In the genomic region with DNA sequence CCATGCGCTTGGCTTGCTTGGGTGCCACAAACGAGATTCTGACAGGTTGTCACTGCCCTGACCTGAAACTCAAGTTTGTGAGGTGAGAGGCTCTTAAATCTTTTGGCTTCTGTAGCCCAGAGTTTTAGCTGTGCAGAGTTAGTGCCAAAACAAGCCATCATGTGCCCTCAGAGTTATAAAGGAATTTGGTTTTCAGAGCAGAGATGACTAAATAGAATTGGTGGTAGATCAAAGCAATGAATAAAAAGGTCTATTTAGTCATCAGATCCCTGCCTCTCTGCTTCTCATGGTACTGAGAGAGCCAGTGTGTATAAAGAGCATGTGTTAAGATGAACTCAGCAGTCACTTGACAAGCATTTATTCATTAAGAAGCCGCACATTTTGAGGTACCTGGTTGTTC, we compare ENCODE assay signal across 17 cellular contexts.
DNase-seq lines count a peak whose midpoint lies in the region; ATAC-seq and TF ChIP-seq lines count a peak whose summit lies in the region.
"Had no signal": no experiment of that assay in that cellular context is flagged by ENCODE, and none has a peak within 500 bp of the region (broad histone marks: within the 10 kb centered on the region; RNA-seq: fewer than 3 reads in every experiment).

No MANE protein-coding gene starts in this region.

- H3K4me3 Mint-ChIP-seq in endodermal cell: no peak overlapping the region

- H3K4me1 Mint-ChIP-seq in endodermal cell: peaks cover 5% of the 10 kb centered on the region

- ATAC-seq in HCT116: peak; percentile 41; the same call in 1 of the 2 replicates
- peak; percentile 71 for ATAC-seq in left ventricle myocardium superior
- no peak for ATAC-seq in HG03025 (IDR thresholded peaks at IDR 0.05; ENCODE audit: low FRiP score, unreplicated experiment)

- peak; percentile 91 for DNase-seq in A172 (ENCODE audit: low spot score)
- no peak for DNase-seq in HCT116 (ENCODE audit: low read depth, low spot score)
- DNase-seq in astrocyte of the cerebellum (ENCODE audit: low read depth): peak; percentile 65
- DNase-seq in left ventricle myocardium superior: no peak
- DNase-seq in activated CD4-positive, alpha-beta T cell treated with anti-CD3 and anti-CD28 coated beads for 4 hours: no peak
- no peak for DNase-seq in endodermal cell
- DNase-seq in DMS53 (lab: John Stamatoyannopoulos, UW): no peak
- DNase-seq: activated CD4-positive, alpha-beta T cell treated with anti-CD3 and anti-CD28 coated beads, Interleukin-2, amount 50 U/mL, for 4 hours; activated gamma-delta T cell; erythroblast; KBM-7; NCI-H510A; RPMI8226; T1000; transverse colon had no signal

- no peak overlapping the region for H3K4me3 ChIP-seq in HCT116 (replicated peaks in 1 of 2; ENCODE audit: low read depth in 1 of 2, low read length in 2 of 2)
- no peak overlapping the region for H3K4me3 ChIP-seq in astrocyte of the cerebellum (ENCODE audit: low read depth, low read length)
- H3K4me3 ChIP-seq in endodermal cell (ENCODE audit: low read length): no peak overlapping the region
- H3K4me3 ChIP-seq: transverse colon had no signal

- in situ Hi-C loops in astrocyte of the cerebellum (cut with HindIII; ENCODE audit: low sequenced_read_pairs): no loop called here

- WGBS in endodermal cell (ENCODE audit: insufficient coverage in 1 of 2, insufficient read length in 1 of 2), 2 experiments: 91 to 100% methylated on average over 3 of the region's 3 CpGs

- TF ChIP-seq RAD21 in HCT116 (IDR thresholded peaks at IDR 0.05; ENCODE audit: low read depth): no peak

- H3K9me3 ChIP-seq in HCT116 (ENCODE audit: control insufficient read depth in 1 of 2, insufficient read depth in 1 of 2, low read depth in 1 of 2, low read length in 2 of 2): no peaks in the 10 kb centered on the region
- no peaks in the 10 kb centered on the region for H3K9me3 ChIP-seq in endodermal cell (ENCODE audit: control insufficient read depth, low read length)
- H3K9me3 ChIP-seq: transverse colon had no signal

- no peaks in the 10 kb centered on the region for H3K79me2 ChIP-seq in HCT116 (ENCODE audit: insufficient read depth, low read length)
- H3K79me2 ChIP-seq: parathyroid adenoma had no signal

- RAD21 ChIA-PET in HCT116 (lab: Charles Lee; ENCODE audit: low non-redundant PET in 1 of 2, low total read pairs in 2 of 2, uncharacterized antibody in 2 of 2, unreplicated experiment in 2 of 2): interaction anchor here (0.6 to 0.7 kb wide), 2 partner anchors 138 to 501 kb away, joined by 3 to 6 read pairs; no protein-coding TSS in a partner anchor

- H2AFZ ChIP-seq in HCT116 (ENCODE audit: low read depth, low read length, poor library complexity, severe bottlenecking): peak overlapping the region; percentile 75
- H2AFZ ChIP-seq: parathyroid adenoma had no signal

- H3K9me2 ChIP-seq in HCT116 (ENCODE audit: insufficient read depth): no peaks in the 10 kb centered on the region

- H3K36me3 ChIP-seq in HCT116 (ENCODE audit: control insufficient read depth in 1 of 2, insufficient read depth in 2 of 2, low read length in 2 of 2): no peaks in the 10 kb centered on the region
- no peaks in the 10 kb centered on the region for H3K36me3 ChIP-seq in endodermal cell (ENCODE audit: control insufficient read depth, insufficient read depth, low read length)
- H3K36me3 ChIP-seq: transverse colon had no signal

- POLR2A ChIA-PET in HCT116 (lab: Charles Lee): no interaction called here

- BruUV-seq in HCT116 (replicated peaks; lab: Mats Ljungman, UMichigan): no TSS peak

- H3K27me3 ChIP-seq in HCT116 (ENCODE audit: insufficient read depth, low read length): no peaks in the 10 kb centered on the region
- H3K27me3 ChIP-seq in endodermal cell (ENCODE audit: control insufficient read depth, insufficient read depth, low read length, poor library complexity, severe bottlenecking): no peaks in the 10 kb centered on the region
- H3K27me3 ChIP-seq: transverse colon had no signal

- H3K4me2 ChIP-seq in HCT116 (ENCODE audit: low read length): peak overlapping the region; percentile 10; the same call in 1 of the 2 replicates

- intact Hi-C loops in HCT116 (cut with micrococcal nuclease): loop anchor here (10.0 kb wide), 3 partner anchors 751 to 1381 kb away; no protein-coding TSS in a partner anchor
- intact Hi-C loops in left ventricle myocardium superior (cut with micrococcal nuclease): no loop called here

- no peaks in the 10 kb centered on the region for H4K20me1 ChIP-seq in HCT116 (ENCODE audit: insufficient read depth)

- TF ChIP-seq CTCF in HCT116 (IDR thresholded peaks at IDR 0.05 in 2 of 3, conservative IDR thresholded peaks at IDR 0.05 in 1 of 3; ENCODE audit: borderline replicate concordance in 1 of 3, insufficient read depth in 1 of 3, low read depth in 2 of 3, low read length in 2 of 3) (no peak), astrocyte of the cerebellum (IDR thresholded peaks at IDR 0.05; ENCODE audit: low read depth, low read length, missing control alignments) (no peak), endodermal cell (conservative IDR thresholded peaks at IDR 0.05) (no peak)

- CTCF ChIA-PET in HCT116 (lab: Charles Lee): interaction anchor here (0.6 to 4.1 kb wide), 2 partner anchors 15 to 1237 kb away, joined by 3 to 34 read pairs; no protein-coding TSS in a partner anchor

- H3K36me3 Mint-ChIP-seq in endodermal cell (ENCODE audit: low read depth): no peaks in the 10 kb centered on the region

- no peak overlapping the region for H3K27ac Mint-ChIP-seq in endodermal cell

- TF ChIP-seq POLR2A in HCT116 (IDR thresholded peaks at IDR 0.05; ENCODE audit: borderline replicate concordance, extremely low read depth, insufficient read depth, insufficient read length): no peak

- H3K27ac ChIP-seq in HCT116 (ENCODE audit: low read depth, low read length) (no peak overlapping the region), endodermal cell (ENCODE audit: low read depth, low read length) (no peak overlapping the region)
- H3K27ac ChIP-seq: parathyroid adenoma, transverse colon had no signal

- peaks cover 0 to 13% of the 10 kb centered on the region in 2 experiments; a peak in 2 of 4 replicates for H3K4me1 ChIP-seq in HCT116 (ENCODE audit: control insufficient read depth in 1 of 2, insufficient read depth in 2 of 2, low read length in 2 of 2)
- no peaks in the 10 kb centered on the region for H3K4me1 ChIP-seq in endodermal cell (ENCODE audit: control insufficient read depth, insufficient read depth, low read length)
- H3K4me1 ChIP-seq: parathyroid adenoma had no signal

- H3K27me3 Mint-ChIP-seq in endodermal cell (ENCODE audit: insufficient read depth): no peaks in the 10 kb centered on the region

- H3K9me3 Mint-ChIP-seq in endodermal cell: no peaks in the 10 kb centered on the region

- no peak overlapping the region for H3K9ac ChIP-seq in HCT116 (ENCODE audit: low read length)
- H3K9ac ChIP-seq in endodermal cell (ENCODE audit: extremely low read depth, low read length, poor library complexity, severe bottlenecking): no peak overlapping the region
- H3K9ac ChIP-seq: parathyroid adenoma had no signal

TF ChIP-seq in HCT116, 20 proteins besides CTCF, POLR2A, EP300 and RAD21:
- TF ChIP-seq, protein P1, sequence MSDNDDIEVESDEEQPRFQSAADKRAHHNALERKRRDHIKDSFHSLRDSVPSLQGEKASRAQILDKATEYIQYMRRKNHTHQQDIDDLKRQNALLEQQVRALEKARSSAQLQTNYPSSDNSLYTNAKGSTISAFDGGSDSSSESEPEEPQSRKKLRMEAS (IDR thresholded peaks at IDR 0.05): no peak
- no peak for TF ChIP-seq SP1 (IDR thresholded peaks at IDR 0.05; ENCODE audit: low read depth)
- no peak for TF ChIP-seq CBX3 (IDR thresholded peaks at IDR 0.05; ENCODE audit: low read depth)
- TF ChIP-seq EZH2 (IDR thresholded peaks at IDR 0.05): no peak
- TF ChIP-seq TCF7L2 (IDR thresholded peaks at IDR 0.05; ENCODE audit: borderline replicate concordance, extremely low read depth, insufficient read depth, insufficient read length): no peak
- no peak for TF ChIP-seq CEBPB (IDR thresholded peaks at IDR 0.05; ENCODE audit: low read depth)
- TF ChIP-seq ZNF274 (IDR thresholded peaks at IDR 0.05; ENCODE audit: low read depth, low read length): no peak
- TF ChIP-seq SRF (IDR thresholded peaks at IDR 0.05; ENCODE audit: low read depth): no peak
- TF ChIP-seq, protein P2, sequence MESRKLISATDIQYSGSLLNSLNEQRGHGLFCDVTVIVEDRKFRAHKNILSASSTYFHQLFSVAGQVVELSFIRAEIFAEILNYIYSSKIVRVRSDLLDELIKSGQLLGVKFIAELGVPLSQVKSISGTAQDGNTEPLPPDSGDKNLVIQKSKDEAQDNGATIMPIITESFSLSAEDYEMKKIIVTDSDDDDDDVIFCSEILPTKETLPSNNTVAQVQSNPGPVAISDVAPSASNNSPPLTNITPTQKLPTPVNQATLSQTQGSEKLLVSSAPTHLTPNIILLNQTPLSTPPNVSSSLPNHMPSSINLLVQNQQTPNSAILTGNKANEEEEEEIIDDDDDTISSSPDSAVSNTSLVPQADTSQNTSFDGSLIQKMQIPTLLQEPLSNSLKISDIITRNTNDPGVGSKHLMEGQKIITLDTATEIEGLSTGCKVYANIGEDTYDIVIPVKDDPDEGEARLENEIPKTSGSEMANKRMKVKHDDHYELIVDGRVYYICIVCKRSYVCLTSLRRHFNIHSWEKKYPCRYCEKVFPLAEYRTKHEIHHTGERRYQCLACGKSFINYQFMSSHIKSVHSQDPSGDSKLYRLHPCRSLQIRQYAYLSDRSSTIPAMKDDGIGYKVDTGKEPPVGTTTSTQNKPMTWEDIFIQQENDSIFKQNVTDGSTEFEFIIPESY (IDR thresholded peaks at IDR 0.05; ENCODE audit: extremely low read depth, insufficient replicate concordance, low read length): no peak
- TF ChIP-seq, protein P3, sequence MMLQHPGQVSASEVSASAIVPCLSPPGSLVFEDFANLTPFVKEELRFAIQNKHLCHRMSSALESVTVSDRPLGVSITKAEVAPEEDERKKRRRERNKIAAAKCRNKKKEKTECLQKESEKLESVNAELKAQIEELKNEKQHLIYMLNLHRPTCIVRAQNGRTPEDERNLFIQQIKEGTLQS (IDR thresholded peaks at IDR 0.05): no peak
- no peak for TF ChIP-seq SIN3A (IDR thresholded peaks at IDR 0.05; ENCODE audit: low read depth)
- TF ChIP-seq FOSL1 (IDR thresholded peaks at IDR 0.05; ENCODE audit: low read depth): no peak
- TF ChIP-seq ZFX (IDR thresholded peaks at IDR 0.05): no peak
- TF ChIP-seq POLR2AphosphoS5 (IDR thresholded peaks at IDR 0.05; ENCODE audit: low read depth, low read length): no peak
- TF ChIP-seq YY1 (IDR thresholded peaks at IDR 0.05; ENCODE audit: extremely low read depth, insufficient replicate concordance, low read depth, low read length): no peak
- TF ChIP-seq ELF1 (IDR thresholded peaks at IDR 0.05; ENCODE audit: borderline replicate concordance, low read depth): no peak
- no peak for TF ChIP-seq JUND (IDR thresholded peaks at IDR 0.05)
- TF ChIP-seq EGR1 (IDR thresholded peaks at IDR 0.05; ENCODE audit: low read depth): no peak

Comparison
In these comparisons a context has a peak if more than half of its experiments do, and no peak if none do; other contexts are left out.
1. DNase-seq: peak in A172 (single experiment) and astrocyte of the cerebellum (single experiment); none in HCT116 (single experiment), left ventricle myocardium superior (single experiment), activated CD4-positive, alpha-beta T cell treated with anti-CD3 and anti-CD28 coated beads for 4 hours (0 of 2), endodermal cell (single experiment) and DMS53 (single experiment).